ENCODE assay signal across 38 cellular contexts in the genomic region with DNA sequence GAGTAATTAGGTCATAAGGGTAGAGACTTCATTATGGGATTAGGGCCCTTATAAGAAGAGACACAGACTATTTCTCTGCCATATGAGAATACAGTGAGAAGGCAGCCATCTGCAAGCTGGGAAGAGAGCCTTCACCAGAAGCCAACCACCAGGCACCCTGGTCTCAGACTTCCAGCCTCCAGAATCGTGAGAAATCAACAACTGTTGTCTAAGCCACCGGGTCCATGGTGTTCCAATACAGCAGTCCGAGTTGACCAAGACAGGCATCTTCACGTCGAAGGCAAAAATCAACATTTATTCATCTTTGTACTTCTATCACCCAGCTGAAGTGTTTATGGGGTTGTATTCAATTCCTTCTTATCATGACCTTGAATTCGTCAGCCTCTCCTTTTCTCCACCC. TPM values are rescaled to one million over a fixed set of nuclear protein-coding genes. Genes with fewer than 3 reads are reported as not detected.
"Had no signal": no experiment of that assay in that cellular context is flagged by ENCODE, and none has a peak within 500 bp of the region (broad histone marks: within the 10 kb centered on the region; RNA-seq: fewer than 3 reads in every experiment).

No MANE protein-coding gene starts in this region.

- H3K27me3 ChIP-seq: MG63 had no signal

- DNase-seq: Karpas-422, Kasumi-1, MG63, MM.1S, MV-4-11, NCI-H1048, NCI-H1092, NCI-H1092 treated with DMSO at 0.1 percent for 48 hours, NCI-H1105, NCI-H1105 treated with DMSO at 0.1 percent for 48 hours, NCI-H1417, NCI-H1417 treated with DMSO at 0.1 percent for 48 hours, NCI-H1436, NCI-H1436 treated with DMSO at 0.1 percent for 48 hours, NCI-H146, NCI-H1694, NCI-H1694 treated with DMSO at 0.1 percent for 48 hours, NCI-H187, NCI-H187 treated with DMSO at 0.1 percent for 48 hours, NCI-H1930, NCI-H2029, NCI-H2029 treated with DMSO at 0.1 percent for 48 hours, NCI-H2081, NCI-H2081 treated with DMSO at 0.1 percent for 48 hours, NCI-H2107, NCI-H2171, NCI-H2227 treated with DMSO at 0.1 percent for 48 hours, NCI-H226, NCI-H345, NCI-H446, NCI-H446 treated with DMSO at 0.1 percent for 48 hours, NCI-H510A, NCI-H510A treated with DMSO at 0.1 percent for 48 hours, NCI-H524 had no signal

- H3K36me3 ChIP-seq: MG63 had no signal

- H3K4me3 ChIP-seq: MG63 had no signal

- H3K9me3 ChIP-seq: MG63 had no signal

RNA-seq across cellular contexts. Expression of a gene that starts 5.3 kb away (rescaled TPM):
- total RNA-seq: LHCN-M2, M059J had no signal

RNA-seq across cellular contexts. Expression of a gene that starts 34.6 kb away (rescaled TPM):
- total RNA-seq: LHCN-M2, M059J, MCF 10A, NCI-H460 had no signal
